In the genomic region with DNA sequence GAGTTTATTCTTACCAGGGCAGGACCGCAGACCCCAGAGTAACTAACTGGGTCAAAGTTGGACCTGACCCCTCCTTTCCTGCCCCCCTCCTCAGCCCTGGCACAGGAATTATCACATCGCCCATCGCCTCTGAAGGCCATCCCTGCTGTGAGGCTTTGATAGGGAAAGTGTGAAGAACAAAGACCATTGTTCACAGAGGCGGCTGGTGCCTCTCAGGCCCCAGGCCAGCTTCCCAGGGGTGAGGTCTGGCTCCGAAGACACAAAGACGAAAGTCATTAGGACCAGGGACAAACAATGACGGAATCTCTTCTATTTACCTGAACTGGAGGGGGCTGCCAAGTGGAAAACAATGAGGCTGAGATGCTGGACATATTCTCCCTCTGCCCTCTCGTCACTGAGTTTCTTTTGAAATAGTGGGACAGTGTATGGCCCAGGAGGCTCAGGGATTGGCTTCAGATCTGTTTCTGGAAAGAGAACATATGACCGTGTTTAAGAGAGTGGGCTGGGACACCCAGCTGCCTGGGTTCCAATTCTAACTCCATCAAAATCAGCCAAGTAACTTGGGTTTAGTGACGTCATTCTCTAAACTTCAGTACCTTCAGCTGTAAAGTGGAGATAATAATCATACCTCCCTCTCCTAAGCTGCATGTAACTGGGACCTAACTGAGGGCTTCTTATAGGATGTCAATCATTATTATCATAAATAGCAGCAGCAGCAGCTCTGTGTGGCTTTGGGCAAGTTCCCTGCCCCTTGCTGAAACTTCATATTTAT, we compare ENCODE assay signal across 12 cellular contexts.
A peak's percentile ranks its signal among the peaks of the same experiment; 100 is the strongest.
DNase-seq lines count a peak whose midpoint lies in the region; ATAC-seq, FAIRE-seq and TF ChIP-seq lines count a peak whose summit lies in the region.
"Had no signal": no experiment of that assay in that cellular context is flagged by ENCODE, and none has a peak within 500 bp of the region (broad histone marks: within the 10 kb centered on the region; RNA-seq: fewer than 3 reads in every experiment).

No MANE protein-coding gene starts in this region.

- H3K27me3 ChIP-seq in H7 (ENCODE audit: control insufficient read depth, insufficient read depth, low read length) (peaks cover 4% of the 10 kb centered on the region; the same call in 1 of the 2 replicates), heart right ventricle (peaks cover 0 to 4% (median 0%) of the 10 kb centered on the region in 7 donors)
- H3K27me3 ChIP-seq: MG63, suprapubic skin had no signal

- peak; percentile 66 to 80 (median 75) for ATAC-seq in heart right ventricle

- no peak for FAIRE-seq in GM12891 (lab: Jason Lieb, UNC)

- peak overlapping the region; percentile 16 for H3K27ac Mint-ChIP-seq in neural crest cell (ENCODE audit: unreplicated experiment)
- H3K27ac Mint-ChIP-seq in chondrocyte (ENCODE audit: unreplicated experiment), result no peak overlapping the region

- H3K4me3 ChIP-seq in H7 (ENCODE audit: insufficient read depth, low read depth, low read length), result no peak overlapping the region
- no peak overlapping the region for H3K4me3 ChIP-seq in heart right ventricle
- H3K4me3 ChIP-seq: MG63, suprapubic skin had no signal

- H3K36me3 Mint-ChIP-seq in neural crest cell (ENCODE audit: low read depth) (peaks cover 4% of the 10 kb centered on the region), chondrocyte (ENCODE audit: low read depth) (no peaks in the 10 kb centered on the region)

- no peaks in the 10 kb centered on the region for H3K36me3 ChIP-seq in H7 (replicated peaks; ENCODE audit: control insufficient read depth, insufficient read depth, low read length)
- H3K36me3 ChIP-seq in heart right ventricle, result no peaks in the 10 kb centered on the region
- H3K36me3 ChIP-seq: MG63, suprapubic skin had no signal

- peaks cover 0 to 57% (median 17%) of the 10 kb centered on the region in 9 donors for H3K4me1 ChIP-seq in heart right ventricle
- H3K4me1 ChIP-seq: suprapubic skin had no signal

- peak; percentile 72 for DNase-seq in H7
- DNase-seq in NCI-H748 treated with DMSO at 0.1 percent for 48 hours (lab: John Stamatoyannopoulos, UW), result peak; percentile 94
- DNase-seq in heart right ventricle, result peak; percentile 39 to 58
- DNase-seq in neural crest cell (ENCODE audit: low read depth, low spot score), result peak; percentile 23
- no peak for DNase-seq in epidermal melanocyte (ENCODE audit: insufficient read length, low spot score)
- DNase-seq in GM12891 (ENCODE audit: insufficient read length, low spot score), result no peak
- DNase-seq in NCI-H524 (lab: John Stamatoyannopoulos, UW), result no peak
- DNase-seq in chondrocyte (ENCODE audit: low spot score), result no peak
- DNase-seq: activated CD8-positive, alpha-beta memory T cell treated with anti-CD3 and anti-CD28 coated beads, Interleukin-2, amount 50 U/mL, for 4 hours; MG63 had no signal

- peaks cover 0 to 9% (median 2%) of the 10 kb centered on the region in 11 donors for H3K9me3 ChIP-seq in heart right ventricle
- H3K9me3 ChIP-seq: suprapubic skin had no signal

- H3K4me3 Mint-ChIP-seq in neural crest cell (peak overlapping the region; percentile 11), chondrocyte (ENCODE audit: unreplicated experiment) (no peak overlapping the region)

- intact Hi-C loops in heart right ventricle (cut with DNase I), result loop anchor here in 5 of 10 donors (2.0 to 10.0 kb wide), 7 partner anchors 71 to 843 kb away; a partner anchor contains a TSS

- 30 to 42% methylated on average over 10 of the region's 10 CpGs for WGBS in heart right ventricle, 2 donors

- no peak for TF ChIP-seq CTCF in heart right ventricle (IDR thresholded peaks at IDR 0.05)
- TF ChIP-seq CTCF in neural crest cell (conservative IDR thresholded peaks at IDR 0.05), result no peak
- no peak for TF ChIP-seq CTCF in chondrocyte (IDR thresholded peaks at IDR 0.05)

- peaks cover 8% of the 10 kb centered on the region for H3K9me3 Mint-ChIP-seq in neural crest cell
- H3K9me3 Mint-ChIP-seq in chondrocyte (ENCODE audit: low read depth), result peaks cover 5% of the 10 kb centered on the region

- H3K4me1 Mint-ChIP-seq in neural crest cell (peaks cover 41% of the 10 kb centered on the region), chondrocyte (ENCODE audit: low read depth) (no peaks in the 10 kb centered on the region)

- H3K27me3 Mint-ChIP-seq in neural crest cell (ENCODE audit: low read depth) (peaks cover 79% of the 10 kb centered on the region), chondrocyte (ENCODE audit: low read depth) (peaks cover 10% of the 10 kb centered on the region)

- H3K27ac ChIP-seq in heart right ventricle, result peak overlapping the region in 5 of 10 donors; percentile 34 to 71 (median 54)
- H3K27ac ChIP-seq: epithelial cell of prostate, suprapubic skin had no signal

- TF ChIP-seq POLR2A in GM12891 (IDR thresholded peaks at IDR 0.05; ENCODE audit: low read depth, low read length), result no peak

TF ChIP-seq in GM12891, 5 proteins besides CTCF, POLR2A, EP300 and RAD21:
- no peak for TF ChIP-seq POU2F2 (IDR thresholded peaks at IDR 0.05; ENCODE audit: low read depth, low read length)
- no peak for TF ChIP-seq POLR2AphosphoS5 (IDR thresholded peaks at IDR 0.05; ENCODE audit: low read depth, low read length)
- no peak for TF ChIP-seq TAF1 (IDR thresholded peaks at IDR 0.05; ENCODE audit: low read depth, low read length)
- no peak for TF ChIP-seq SPI1 (IDR thresholded peaks at IDR 0.05; ENCODE audit: low read depth, low read length)
- TF ChIP-seq PAX5 (IDR thresholded peaks at IDR 0.05; ENCODE audit: insufficient read depth, low read length, severe bottlenecking), result no peak

Comparison
In these comparisons a context has a peak if more than half of its experiments do, and no peak if none do; other contexts are left out.
1. DNase-seq: peak in H7 (single experiment), NCI-H748 treated with DMSO at 0.1 percent for 48 hours (single experiment), heart right ventricle (2 of 2) and neural crest cell (single experiment); none in epidermal melanocyte (single experiment), GM12891 (single experiment), NCI-H524 (0 of 2) and chondrocyte (single experiment).